In genomic region chr1:156336242-156336641, GRCh38 we compare ENCODE assay signal across 10 cellular contexts. TPM values are rescaled to one million over a fixed set of nuclear protein-coding genes. Genes with fewer than 3 reads are reported as not detected.
DNase-seq lines count a peak whose midpoint lies in the region; ATAC-seq, FAIRE-seq and TF ChIP-seq lines count a peak whose summit lies in the region.
"Had no signal": no experiment of that assay in that cellular context is flagged by ENCODE, and none has a peak within 500 bp of the region (broad histone marks: within the 10 kb centered on the region; RNA-seq: fewer than 3 reads in every experiment).

No MANE protein-coding gene starts in this region.

- H3K27ac ChIP-seq in right cardiac atrium (ENCODE audit: low read length) (no peak overlapping the region), heart left ventricle (no peak overlapping the region)

- TF ChIP-seq CTCF in heart left ventricle (IDR thresholded peaks at IDR 0.05) (no peak), glutamatergic neuron (IDR thresholded peaks at IDR 0.05; ENCODE audit: partially characterized antibody, unreplicated experiment) (peak; percentile 14)

- H3K27me3 ChIP-seq in right cardiac atrium (ENCODE audit: control insufficient read depth, insufficient read depth): no peaks in the 10 kb centered on the region
- no peaks in the 10 kb centered on the region for H3K27me3 ChIP-seq in heart left ventricle

- H3K4me3 Mint-ChIP-seq in T-helper 2 cell treated with Interferon-gamma antibody and Interleukin-4, amounts not matched to agents 5 μg/mL and 100 μg/mL, for 36 hours: peak overlapping the region; percentile 95
- peak overlapping the region; percentile 100 for H3K4me3 Mint-ChIP-seq in glutamatergic neuron (ENCODE audit: unreplicated experiment)

- intact Hi-C loops in right cardiac atrium (cut with DNase I): no loop called here
- intact Hi-C loops in heart left ventricle (cut with DNase I): no loop called here

- H3K9me3 ChIP-seq in right cardiac atrium (ENCODE audit: control insufficient read depth, low read length) (no peaks in the 10 kb centered on the region), heart left ventricle (no peaks in the 10 kb centered on the region)

- H3K4me3 ChIP-seq in right cardiac atrium (ENCODE audit: low read length): peak overlapping the region; percentile 87
- H3K4me3 ChIP-seq in heart left ventricle: peak overlapping the region in 5 of 12 donors; percentile 66 to 96 (median 76)

- no peak for ATAC-seq in right cardiac atrium
- ATAC-seq in heart left ventricle: no peak
- no peak for ATAC-seq in HG03571 (IDR thresholded peaks at IDR 0.05; ENCODE audit: unreplicated experiment)
- ATAC-seq in HG02840 (IDR thresholded peaks at IDR 0.05; ENCODE audit: low FRiP score, unreplicated experiment): no peak

- H3K27ac Mint-ChIP-seq in T-helper 2 cell treated with Interferon-gamma antibody and Interleukin-4, amounts not matched to agents 5 μg/mL and 100 μg/mL, for 36 hours: no peak overlapping the region
- peak overlapping the region; percentile 97 for H3K27ac Mint-ChIP-seq in glutamatergic neuron (ENCODE audit: unreplicated experiment)

- peaks cover 19% of the 10 kb centered on the region for H3K4me1 Mint-ChIP-seq in T-helper 2 cell treated with Interferon-gamma antibody and Interleukin-4, amounts not matched to agents 5 μg/mL and 100 μg/mL, for 36 hours (ENCODE audit: low read depth)
- peaks cover 20% of the 10 kb centered on the region for H3K4me1 Mint-ChIP-seq in glutamatergic neuron (ENCODE audit: low read depth, unreplicated experiment)

- H3K36me3 ChIP-seq in heart left ventricle: peaks cover 2 to 46% (median 45%) of the 10 kb centered on the region in 9 donors

- no peak for TF ChIP-seq POLR2A in heart left ventricle (IDR thresholded peaks at IDR 0.05)

- WGBS in right cardiac atrium: 88% methylated on average over 4 of the region's 4 CpGs
- 79 to 84% (median 82%) methylated on average over 4 of the region's 4 CpGs for WGBS in heart left ventricle, 4 donors

- DNase-seq in right cardiac atrium: no peak
- no peak for DNase-seq in heart left ventricle
- DNase-seq in T-helper 2 cell treated with Interferon-gamma antibody and Interleukin-4, amounts not matched to agents 5 μg/mL and 100 μg/mL, for 36 hours (ENCODE audit: low spot score): no peak
- DNase-seq in glutamatergic neuron: no peak
- no peak for DNase-seq in GM19239 (ENCODE audit: insufficient read length, low spot score)
- no peak for DNase-seq in hippocampal formation (lab: John Stamatoyannopoulos, UW)
- DNase-seq: caudate nucleus, NCI-H1930 had no signal

- H3K9me3 Mint-ChIP-seq in T-helper 2 cell treated with Interferon-gamma antibody and Interleukin-4, amounts not matched to agents 5 μg/mL and 100 μg/mL, for 36 hours: no peaks in the 10 kb centered on the region
- peaks cover 4% of the 10 kb centered on the region for H3K9me3 Mint-ChIP-seq in glutamatergic neuron (ENCODE audit: unreplicated experiment)

- no peaks in the 10 kb centered on the region for H3K27me3 Mint-ChIP-seq in T-helper 2 cell treated with Interferon-gamma antibody and Interleukin-4, amounts not matched to agents 5 μg/mL and 100 μg/mL, for 36 hours (ENCODE audit: low read depth)
- H3K27me3 Mint-ChIP-seq in glutamatergic neuron (ENCODE audit: unreplicated experiment): peaks cover 4% of the 10 kb centered on the region

- peaks cover 48% of the 10 kb centered on the region for H3K36me3 Mint-ChIP-seq in T-helper 2 cell treated with Interferon-gamma antibody and Interleukin-4, amounts not matched to agents 5 μg/mL and 100 μg/mL, for 36 hours (ENCODE audit: low read depth)
- H3K36me3 Mint-ChIP-seq in glutamatergic neuron (ENCODE audit: unreplicated experiment): no peaks in the 10 kb centered on the region

- H3K4me1 ChIP-seq in right cardiac atrium (ENCODE audit: control insufficient read depth, insufficient read depth, low read length) (peaks cover 5% of the 10 kb centered on the region), heart left ventricle (peaks cover 6 to 25% (median 20%) of the 10 kb centered on the region in 12 donors)

- no peak for FAIRE-seq in GM19239 (lab: Jason Lieb, UNC)

RNA-seq across cellular contexts. Expression of gene CCT3, which starts 1.9 kb away (rescaled TPM):
- total RNA-seq in right cardiac atrium (100 to 1,000 TPM; 126 to 151 (median 138) TPM), heart left ventricle (100 to 1,000 TPM; 105 to 152 (median 143) TPM), glutamatergic neuron (ENCODE audit: unreplicated experiment) (347 TPM)
- polyA plus RNA-seq in right cardiac atrium (125 TPM), heart left ventricle (100 to 1,000 TPM in 1 of 2 donors, 10 to 100 TPM in 1; 83.1 to 246 TPM)

RNA-seq across cellular contexts. Expression of gene TSACC, which starts 2.1 kb away (rescaled TPM):
- total RNA-seq in right cardiac atrium: not detected
- polyA plus RNA-seq in right cardiac atrium: 0.38 TPM
- under 1 TPM in 2 of 9 donors, not detected in 7; 0.36 to 0.81 TPM for total RNA-seq in heart left ventricle
- not detected for polyA plus RNA-seq in heart left ventricle
- total RNA-seq in glutamatergic neuron (ENCODE audit: unreplicated experiment): not detected

RNA-seq across cellular contexts. Expression of gene RHBG, which starts 32.8 kb away (rescaled TPM):
- total RNA-seq in right cardiac atrium (not detected), heart left ventricle (under 1 TPM in 1 of 9 donors, not detected in 8; 0.29 TPM), glutamatergic neuron (ENCODE audit: unreplicated experiment) (not detected)
- polyA plus RNA-seq in right cardiac atrium (0.20 TPM), heart left ventricle (not detected)

RNA-seq across cellular contexts. Expression of gene VHLL, which starts 37.1 kb away (rescaled TPM):
- total RNA-seq in right cardiac atrium: not detected
- not detected for polyA plus RNA-seq in right cardiac atrium
- not detected for total RNA-seq in heart left ventricle
- not detected for polyA plus RNA-seq in heart left ventricle
- not detected for total RNA-seq in glutamatergic neuron (ENCODE audit: unreplicated experiment)

RNA-seq across cellular contexts. Expression of gene GLMP, which starts 40.8 kb away (rescaled TPM):
- total RNA-seq in right cardiac atrium (10 to 100 TPM; 19.8 to 28.4 (median 25.5) TPM), heart left ventricle (10 to 100 TPM in 8 of 9 donors, 1 to 10 TPM in 1; 9.1 to 63.8 (median 16.7) TPM), glutamatergic neuron (ENCODE audit: unreplicated experiment) (35.4 TPM)
- polyA plus RNA-seq in right cardiac atrium (22.0 TPM), heart left ventricle (10 to 100 TPM; 12.8 to 14.4 TPM)
